Comparison of ENCODE assay signal across 26 cellular contexts in genomic region chr15:59550520-59550919, GRCh38.
DNase-seq lines count a peak whose midpoint lies in the region; ATAC-seq, FAIRE-seq and TF ChIP-seq lines count a peak whose summit lies in the region.
"Had no signal": no experiment of that assay in that cellular context is flagged by ENCODE, and none has a peak within 500 bp of the region (broad histone marks: within the 10 kb centered on the region; RNA-seq: fewer than 3 reads in every experiment).

No MANE protein-coding gene starts in this region.

- ATAC-seq in GM23338 (no peak), K562 (no peak), GM19455 (IDR thresholded peaks at IDR 0.05; ENCODE audit: unreplicated experiment) (no peak)
- ATAC-seq: body of pancreas; CD8-positive, alpha-beta T cell; T-cell had no signal

- FAIRE-seq in K562 (lab: Jason Lieb, UNC) = no peak

- no peaks in the 10 kb centered on the region for H3K9me3 ChIP-seq in K562 (replicated peaks; ENCODE audit: control insufficient read depth, insufficient read depth, low read depth, low read length)
- no peaks in the 10 kb centered on the region for H3K9me3 ChIP-seq in sigmoid colon
- H3K9me3 ChIP-seq: body of pancreas, heart left ventricle, ovary had no signal

- H3K27ac ChIP-seq in GM23338 (ENCODE audit: low read depth) (no peak overlapping the region), K562 (ENCODE audit: extremely low read depth, low read depth, low read length) (no peak overlapping the region), sigmoid colon (no peak overlapping the region)
- H3K27ac ChIP-seq: body of pancreas, epithelial cell of prostate, ovary had no signal

- no peaks in the 10 kb centered on the region for H4K20me1 ChIP-seq in GM23338 (replicated peaks; ENCODE audit: insufficient read depth)
- no peaks in the 10 kb centered on the region for H4K20me1 ChIP-seq in K562 (replicated peaks; ENCODE audit: control insufficient read depth, insufficient read depth, low read length)

- H3K9me2 ChIP-seq in GM23338 (ENCODE audit: insufficient read depth) = peaks cover 4% of the 10 kb centered on the region; the same call in 1 of the 2 replicates

- no TSS peak for BruUV-seq in K562 (replicated peaks; lab: Mats Ljungman, UMichigan)

- TF ChIP-seq POLR2A in K562 (conservative IDR thresholded peaks at IDR 0.05) (no peak), sigmoid colon (IDR thresholded peaks at IDR 0.05) (no peak)

- peaks cover 41% of the 10 kb centered on the region for H3K4me1 Mint-ChIP-seq in GM23338
- H3K4me1 Mint-ChIP-seq: nephron, T-cell had no signal

- no peak for TF ChIP-seq RAD21 in K562 (CRISPR knock-in tag; conservative IDR thresholded peaks at IDR 0.05 in 1 of 2, IDR thresholded peaks at IDR 0.05 in 1 of 2)

- H3K4me3 Mint-ChIP-seq in GM23338 = no peak overlapping the region
- H3K4me3 Mint-ChIP-seq: activated T-cell treated with anti-CD3 and anti-CD28 coated beads, Interleukin-2, amount 50 U/mL, for 24 hours; CD8-positive, alpha-beta T cell; HFFc6; nephron; stimulated activated naive CD8-positive, alpha-beta T cell treated with anti-CD3 and anti-CD28 coated beads, Interleukin-15, Interleukin-2, amounts not matched to agents 100 ng/mL and 50 ng/mL, for 24 hours; T-cell had no signal

- H3K27me3 Mint-ChIP-seq in GM23338 (ENCODE audit: insufficient read depth, low read depth, poor library complexity) = peaks cover 13% of the 10 kb centered on the region

- TF ChIP-seq EP300 in K562 (IDR thresholded peaks at IDR 0.05; ENCODE audit: low read length) (no peak), sigmoid colon (IDR thresholded peaks at IDR 0.05) (no peak)

- intact Hi-C loops in K562 (cut with micrococcal nuclease) = no loop called here
- intact Hi-C loops in sigmoid colon (cut with DNase I) = no loop called here

- H2AFZ ChIP-seq in GM23338 (no peak overlapping the region), K562 (ENCODE audit: low read depth, low read length) (peak overlapping the region; percentile 65; the same call in 1 of the 2 replicates)

- peaks cover 15% of the 10 kb centered on the region; the same call in 1 of the 2 replicates for H3K27me3 ChIP-seq in GM23338 (ENCODE audit: insufficient read depth)
- peaks cover 2 to 17% of the 10 kb centered on the region in 2 experiments; a peak in 2 of 5 replicates for H3K27me3 ChIP-seq in K562 (ENCODE audit: control insufficient read depth in 2 of 2, insufficient read depth in 2 of 2, low read length in 2 of 2)
- no peaks in the 10 kb centered on the region for H3K27me3 ChIP-seq in sigmoid colon
- H3K27me3 ChIP-seq: body of pancreas, ovary had no signal

- H3K36me3 Mint-ChIP-seq in GM23338 (ENCODE audit: low read depth) = peaks cover 14% of the 10 kb centered on the region
- H3K36me3 Mint-ChIP-seq: CD8-positive, alpha-beta T cell; T-cell had no signal

- H3K27ac Mint-ChIP-seq in GM23338 = no peak overlapping the region
- H3K27ac Mint-ChIP-seq: activated T-cell treated with anti-CD3 and anti-CD28 coated beads, Interleukin-2, amount 50 U/mL, for 24 hours; CD8-positive, alpha-beta T cell; HFFc6; stimulated activated naive CD8-positive, alpha-beta T cell treated with anti-CD3 and anti-CD28 coated beads, Interleukin-15, Interleukin-2, amounts not matched to agents 100 ng/mL and 50 ng/mL, for 24 hours; T-cell had no signal

- peaks cover 18% of the 10 kb centered on the region for H3K9me3 Mint-ChIP-seq in GM23338
- H3K9me3 Mint-ChIP-seq: activated T-cell treated with anti-CD3 and anti-CD28 coated beads, Interleukin-2, amount 50 U/mL, for 24 hours; CD8-positive, alpha-beta T cell; HFFc6; stimulated activated naive CD8-positive, alpha-beta T cell treated with anti-CD3 and anti-CD28 coated beads, Interleukin-15, Interleukin-2, amounts not matched to agents 100 ng/mL and 50 ng/mL, for 24 hours; T-cell had no signal

- H3K79me2 ChIP-seq in GM23338 (replicated peaks; ENCODE audit: insufficient read depth) (no peaks in the 10 kb centered on the region), K562 (ENCODE audit: control insufficient read depth, insufficient read depth, low read length) (no peaks in the 10 kb centered on the region)

- TF ChIP-seq CTCF in GM23338 (conservative IDR thresholded peaks at IDR 0.05; ENCODE audit: low read depth in 2 of 2) (no peak), K562 (IDR thresholded peaks at IDR 0.05 in 2 of 3, conservative IDR thresholded peaks at IDR 0.05 in 1 of 3; ENCODE audit: insufficient read depth in 2 of 3, low read depth in 1 of 3, low read length in 3 of 3) (no peak), sigmoid colon (IDR thresholded peaks at IDR 0.05) (no peak)

- no peaks in the 10 kb centered on the region for H3K36me3 ChIP-seq in GM23338 (ENCODE audit: insufficient read depth)
- no peaks in the 10 kb centered on the region for H3K36me3 ChIP-seq in K562 (ENCODE audit: control insufficient read depth, insufficient read depth, low read length)
- H3K36me3 ChIP-seq in sigmoid colon = no peaks in the 10 kb centered on the region
- H3K36me3 ChIP-seq: heart left ventricle, ovary had no signal

- DNase-seq in GM23338 (ENCODE audit: low spot score) (no peak), NOMO-1 (lab: John Stamatoyannopoulos, UW; ENCODE audit: unreplicated experiment in 2 of 2) (peak; percentile 3 to 27), K562 (ENCODE audit: extremely low read depth in 1 of 4, low spot score in 3 of 4) (no peak), sigmoid colon (peak; percentile 20), ecto neural progenitor cell (ENCODE audit: low spot score) (no peak), GDM1 (lab: John Stamatoyannopoulos, UW) (no peak)
- DNase-seq: activated CD8-positive, alpha-beta memory T cell treated with anti-CD3 and anti-CD28 coated beads for 24 hours; activated gamma-delta T cell treated with Interleukin-2 at 50 U/mL for 16 hours; activated T-cell treated with anti-CD3 and anti-CD28 coated beads, Interleukin-2, amount 50 U/mL, for 24 hours; CD8-positive, alpha-beta T cell; DMS153; effector CD4-positive, alpha-beta T cell; heart left ventricle; HFFc6; midbrain; NCI-H1694 treated with DMSO at 0.1 percent for 48 hours; NCI-H2171; NCI-H524 treated with DMSO at 0.1 percent for 48 hours; ovary; right cardiac atrium; T-cell had no signal

- H3K4me1 ChIP-seq in GM23338 (ENCODE audit: insufficient read depth) (peaks cover 25% of the 10 kb centered on the region), K562 (replicated peaks in 1 of 2; ENCODE audit: control insufficient read depth in 2 of 2, insufficient read depth in 2 of 2, low read length in 2 of 2) (peaks cover 0 to 5% of the 10 kb centered on the region in 2 experiments; a peak in 2 of 5 replicates), sigmoid colon (no peaks in the 10 kb centered on the region)
- H3K4me1 ChIP-seq: body of pancreas had no signal

- CTCF ChIA-PET in K562 (lab: Yijun Ruan, JAX; ENCODE audit: low intra/inter-chr PET ratio) = no interaction called here

- in situ Hi-C loops in K562 (cut with MboI) = no loop called here

- H3K9ac ChIP-seq in K562 (ENCODE audit: insufficient read depth in 1 of 2, low read depth in 2 of 2, low read length in 2 of 2) = no peak overlapping the region

- WGBS in K562 (ENCODE audit: insufficient coverage, low coverage, missing lambda C conversion rate) = 0% methylated on average over 1 of the region's 1 CpG
- WGBS in sigmoid colon, 2 donors = 5 to 23% methylated on average over 1 of the region's 1 CpG

- no peak overlapping the region for H3K4me3 ChIP-seq in GM23338
- H3K4me3 ChIP-seq in K562 = no peak overlapping the region
- no peak overlapping the region for H3K4me3 ChIP-seq in sigmoid colon
- H3K4me3 ChIP-seq: body of pancreas, heart left ventricle, ovary had no signal

- H3K9me1 ChIP-seq in K562 (ENCODE audit: control insufficient read depth, insufficient read depth, low read length) = no peaks in the 10 kb centered on the region

- POLR2A ChIA-PET in K562 (lab: Yijun Ruan, JAX) = interaction anchor here (0.6 to 1.6 kb wide), 2 partner anchors 9 to 87 kb away, joined by 3 to 4 read pairs; no protein-coding TSS in a partner anchor

- H3K4me2 ChIP-seq in GM23338 = peak overlapping the region; percentile 62; the same call in 1 of the 2 replicates
- no peak overlapping the region for H3K4me2 ChIP-seq in K562 (ENCODE audit: insufficient read depth, low read length)

- peaks cover 7% of the 10 kb centered on the region; the same call in 1 of the 2 replicates for H3F3A ChIP-seq in GM23338 (replicated peaks; ENCODE audit: low read depth)

TF ChIP-seq in GM23338, 12 proteins besides CTCF, POLR2A, EP300 and RAD21 (continues in another document):
- TF ChIP-seq POLR2AphosphoS5 (IDR thresholded peaks at IDR 0.05; ENCODE audit: low read depth) (no peak), CREB1 (CRISPR knock-in tag; IDR thresholded peaks at IDR 0.05; ENCODE audit: low read depth) (no peak), EZH2phosphoT487 (IDR thresholded peaks at IDR 0.05; ENCODE audit: unreplicated experiment) (no peak)

TF ChIP-seq in K562, 482 proteins besides CTCF, POLR2A, EP300 and RAD21:
- peak; percentile 83 for TF ChIP-seq SPI1 (IDR thresholded peaks at IDR 0.05; ENCODE audit: borderline replicate concordance, low read depth, low read length)
- TF ChIP-seq, protein P1, sequence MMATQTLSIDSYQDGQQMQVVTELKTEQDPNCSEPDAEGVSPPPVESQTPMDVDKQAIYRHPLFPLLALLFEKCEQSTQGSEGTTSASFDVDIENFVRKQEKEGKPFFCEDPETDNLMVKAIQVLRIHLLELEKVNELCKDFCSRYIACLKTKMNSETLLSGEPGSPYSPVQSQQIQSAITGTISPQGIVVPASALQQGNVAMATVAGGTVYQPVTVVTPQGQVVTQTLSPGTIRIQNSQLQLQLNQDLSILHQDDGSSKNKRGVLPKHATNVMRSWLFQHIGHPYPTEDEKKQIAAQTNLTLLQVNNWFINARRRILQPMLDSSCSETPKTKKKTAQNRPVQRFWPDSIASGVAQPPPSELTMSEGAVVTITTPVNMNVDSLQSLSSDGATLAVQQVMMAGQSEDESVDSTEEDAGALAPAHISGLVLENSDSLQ (IDR thresholded peaks at IDR 0.05) = no peak

Comparison
In these comparisons a context has a peak if more than half of its experiments do, and no peak if none do; other contexts are left out.
1. DNase-seq: peak in NOMO-1 (2 of 2) and sigmoid colon (single experiment); none in GM23338 (single experiment), K562 (0 of 4), ecto neural progenitor cell (single experiment) and GDM1 (single experiment).